Comparison of ENCODE assay signal across 8 cellular contexts in the genomic region with DNA sequence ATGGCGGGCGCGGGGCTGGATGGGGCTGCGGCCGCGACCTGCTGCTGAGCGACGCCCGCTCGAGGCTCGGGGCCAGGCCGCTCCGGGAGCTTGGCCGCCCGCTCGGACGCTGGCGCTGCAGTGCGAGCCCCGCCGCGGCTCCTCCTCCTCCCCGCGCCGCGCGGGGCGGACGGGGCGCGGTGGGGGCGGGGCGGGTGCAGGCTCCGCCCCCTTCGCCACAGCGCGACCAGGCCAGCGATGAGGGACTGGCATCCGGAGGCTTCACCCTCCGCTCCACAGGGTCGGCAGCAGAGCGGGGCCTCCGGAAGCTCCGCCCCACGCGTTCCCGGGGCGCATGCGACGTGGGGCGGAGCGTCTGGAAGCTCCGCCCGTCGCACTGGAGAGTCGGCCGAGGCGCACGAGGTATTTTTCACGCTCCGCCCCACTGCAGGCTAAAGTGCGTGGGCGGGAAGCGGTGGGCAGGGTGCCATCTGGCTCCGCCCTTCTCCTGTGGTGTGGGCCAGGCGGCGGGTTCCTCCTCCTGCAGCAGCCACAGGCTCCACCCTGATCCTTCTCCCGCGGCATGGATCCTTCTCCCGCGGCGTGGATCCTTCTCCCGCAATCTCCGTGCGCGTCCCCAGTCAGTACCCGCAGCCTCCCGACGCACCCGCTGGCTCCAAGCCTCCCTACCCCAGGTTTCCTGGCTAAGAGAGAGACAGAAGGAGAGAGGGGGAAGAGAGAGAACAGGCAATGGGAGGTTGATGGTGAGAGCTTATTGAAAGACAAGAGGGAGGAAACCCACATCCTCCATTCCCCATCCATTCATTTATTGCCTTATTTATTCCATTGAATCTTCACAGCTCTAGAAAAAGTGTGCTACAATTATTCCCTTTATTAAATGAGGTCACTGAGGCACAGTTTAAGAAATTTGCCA.
A peak's percentile ranks its signal among the peaks of the same experiment; 100 is the strongest.
DNase-seq lines count a peak whose midpoint lies in the region; ATAC-seq, FAIRE-seq and TF ChIP-seq lines count a peak whose summit lies in the region.
"Not testable (repeated sequence)": the region's sequence is repeated elsewhere in the genome, so short reads cannot be mapped to it uniquely, and the experiment has no call there.

No MANE protein-coding gene starts in this region.

- intact Hi-C loops in right lobe of liver (cut with DNase I): not testable (repeated sequence)

- DNase-seq in AG08395 (ENCODE audit: low spot score): peak; percentile 75
- DNase-seq in LoVo (ENCODE audit: low spot score): peak; percentile 83
- peak; percentile 81 for DNase-seq in RCC 7860 (ENCODE audit: low spot score)
- peak; percentile 73 for DNase-seq in activated T-cell treated with anti-CD3 and anti-CD28 coated beads for 1 hour (ENCODE audit: low read depth)
- DNase-seq in effector memory CD8-positive, alpha-beta T cell: peak; percentile 82 to 87 (median 85)
- peak; percentile 91 to 94 (median 94) for DNase-seq in right lobe of liver
- peak; percentile 62 to 74 for DNase-seq in stimulated activated CD4-positive, alpha-beta T cell treated with anti-CD3 and anti-CD28 coated beads, Interleukin-1b, Interleukin-23, amount 100 ng/mL, for 1 hour (ENCODE audit: low read depth in 2 of 2)

- H3K4me1 ChIP-seq in right lobe of liver: not testable (repeated sequence)

- 0% methylated on average over 1 of the region's 80 CpGs for WGBS in right lobe of liver (ENCODE audit: insufficient coverage, low coverage, low lambda C conversion rate, missing lambda C conversion rate)

- not testable (repeated sequence) for H3K27ac ChIP-seq in right lobe of liver

- not testable (repeated sequence) for H3K36me3 ChIP-seq in right lobe of liver

- peak overlapping the region; percentile 75 to 79 for H3K4me3 Mint-ChIP-seq in effector memory CD8-positive, alpha-beta T cell

- not testable (repeated sequence) for H3K4me1 Mint-ChIP-seq in effector memory CD8-positive, alpha-beta T cell (ENCODE audit: low read depth in 2 of 2)

- TF ChIP-seq POLR2A in GM18951 (IDR thresholded peaks at IDR 0.05; ENCODE audit: extremely low read depth, insufficient read depth, insufficient read length): peak; percentile 71
- TF ChIP-seq POLR2A in right lobe of liver (IDR thresholded peaks at IDR 0.05): peak; percentile 73

- H3K4me3 ChIP-seq in right lobe of liver: peak overlapping the region in 1 of 3 donors; percentile 49

- H3K9me3 Mint-ChIP-seq in effector memory CD8-positive, alpha-beta T cell: not testable (repeated sequence)

- peak; percentile 27 for FAIRE-seq in RCC 7860 (lab: Jason Lieb, UNC)

- not testable (repeated sequence) for H3K27me3 ChIP-seq in right lobe of liver

- in situ Hi-C loops in GM18951 (cut with MboI; ENCODE audit: low sequenced_read_pairs, unreplicated experiment): not testable (repeated sequence)

- not testable (repeated sequence) for H3K9me3 ChIP-seq in right lobe of liver

- TF ChIP-seq CTCF in right lobe of liver (IDR thresholded peaks at IDR 0.05): not testable (repeated sequence)

- not testable (repeated sequence) for H3K27me3 Mint-ChIP-seq in effector memory CD8-positive, alpha-beta T cell

- not testable (repeated sequence) for H3K36me3 Mint-ChIP-seq in effector memory CD8-positive, alpha-beta T cell (ENCODE audit: insufficient read depth)

- not testable (repeated sequence) for H3K27ac Mint-ChIP-seq in effector memory CD8-positive, alpha-beta T cell

- ATAC-seq in effector memory CD8-positive, alpha-beta T cell (replicated peaks): peak; percentile 97
- ATAC-seq in right lobe of liver: peak; percentile 100
